Comparison of ENCODE assay signal across 1 cellular context in genomic region chr3:42991369-42992315, GRCh38.
TF ChIP-seq lines count a peak whose summit lies in the region.

No MANE protein-coding gene starts in this region.

TF ChIP-seq in GM23338, 12 proteins besides CTCF, POLR2A, EP300 and RAD21 (continued from another document):
- TF ChIP-seq REST (IDR thresholded peaks at IDR 0.05; ENCODE audit: unreplicated experiment) (no peak), STAT1 (IDR thresholded peaks at IDR 0.05; ENCODE audit: unreplicated experiment) (no peak)
